In genomic region chr14:57122129-57122528, GRCh38 we compare ENCODE assay signal across 28 cellular contexts.
DNase-seq lines count a peak whose midpoint lies in the region; ATAC-seq and TF ChIP-seq lines count a peak whose summit lies in the region.
"Had no signal": no experiment of that assay in that cellular context is flagged by ENCODE, and none has a peak within 500 bp of the region (broad histone marks: within the 10 kb centered on the region; RNA-seq: fewer than 3 reads in every experiment).

No MANE protein-coding gene starts in this region.

- CTCF ChIA-PET in CD8-positive, alpha-beta memory T cell (lab: Charles Lee): no interaction called here

- no peaks in the 10 kb centered on the region for H3K27me3 ChIP-seq in CD8-positive, alpha-beta memory T cell (ENCODE audit: insufficient read depth, low read length, poor library complexity, severe bottlenecking)
- H3K27me3 ChIP-seq: BE2C, MG63, Peyer's patch had no signal

- H3K4me1 ChIP-seq in CD8-positive, alpha-beta memory T cell (ENCODE audit: insufficient read depth, low read length): no peaks in the 10 kb centered on the region
- H3K4me1 ChIP-seq: BE2C, Peyer's patch had no signal

- ATAC-seq in SK-N-SH treated with all-trans-retinoic acid at 6 μM for 48 hours (no peak), GM21717 (IDR thresholded peaks at IDR 0.05; ENCODE audit: unreplicated experiment) (no peak)

- no peaks in the 10 kb centered on the region for H3K4me1 Mint-ChIP-seq in CD8-positive, alpha-beta memory T cell
- H3K4me1 Mint-ChIP-seq: CD14-positive monocyte had no signal

- H3K36me3 Mint-ChIP-seq in CD8-positive, alpha-beta memory T cell: no peaks in the 10 kb centered on the region
- H3K36me3 Mint-ChIP-seq: CD14-positive monocyte had no signal

- POLR2A ChIA-PET in CD8-positive, alpha-beta memory T cell (lab: Charles Lee): no interaction called here

- DNase-seq in NCI-H146 (lab: John Stamatoyannopoulos, UW) (peak; percentile 35), NCI-H69 (lab: John Stamatoyannopoulos, UW) (peak; percentile 94)
- DNase-seq in CD8-positive, alpha-beta memory T cell: no peak
- no peak for DNase-seq in activated naive CD4-positive, alpha-beta T cell treated with Interleukin-2 at 50 U/mL for 16 hours
- no peak for DNase-seq in stimulated activated CD4-positive, alpha-beta T cell treated with anti-CD3 and anti-CD28 coated beads, Interleukin-4, amount 100 ng/mL, for 4 hours
- DNase-seq: 8988T, ACHN, BE2C, Calu3, DMS79 treated with DMSO at 0.1 percent for 48 hours, GF-D8, GM23248, HFFc6, KBM-7, MG63, NCI-H187 treated with DMSO at 0.1 percent for 48 hours, NCI-H226, NCI-H510A treated with DMSO at 0.1 percent for 48 hours, NCI-H82, OCI-M1, Peyer's patch, SW 1271 had no signal

- H3K27me3 Mint-ChIP-seq in CD8-positive, alpha-beta memory T cell: peaks cover 6 to 19% of the 10 kb centered on the region in 2 donors

- H3K4me3 Mint-ChIP-seq in CD8-positive, alpha-beta memory T cell: no peak overlapping the region
- H3K4me3 Mint-ChIP-seq: CD14-positive monocyte; HFFc6; T-helper 1 cell treated with Interleukin-12 subunit alpha and Interleukin-12 subunit beta and Interleukin-4 antibody, amounts not matched to agents 30 μg/mL and 1 μg/mL, for 36 hours had no signal

- H3K27ac Mint-ChIP-seq in CD8-positive, alpha-beta memory T cell: no peak overlapping the region
- H3K27ac Mint-ChIP-seq: CD14-positive monocyte; HFFc6; T-helper 1 cell treated with Interleukin-12 subunit alpha and Interleukin-12 subunit beta and Interleukin-4 antibody, amounts not matched to agents 30 μg/mL and 1 μg/mL, for 36 hours had no signal

- TF ChIP-seq CTCF in 22Rv1 (IDR thresholded peaks at IDR 0.05): no peak

- H3K36me3 ChIP-seq in CD8-positive, alpha-beta memory T cell (ENCODE audit: insufficient read depth, low read length): no peaks in the 10 kb centered on the region
- H3K36me3 ChIP-seq: BE2C, HAP-1, MG63, Peyer's patch had no signal

- peak overlapping the region; percentile 36 for H3K27ac ChIP-seq in 22Rv1
- no peak overlapping the region for H3K27ac ChIP-seq in CD8-positive, alpha-beta memory T cell (ENCODE audit: low read depth, low read length)
- H3K27ac ChIP-seq: GM23248, Peyer's patch had no signal

- no peaks in the 10 kb centered on the region for H3K9me3 ChIP-seq in CD8-positive, alpha-beta memory T cell (ENCODE audit: low read length)
- H3K9me3 ChIP-seq: BE2C, HAP-1, MG63, Peyer's patch had no signal

- peaks cover 0 to 2% (median 0%) of the 10 kb centered on the region in 5 donors for H3K9me3 Mint-ChIP-seq in CD8-positive, alpha-beta memory T cell
- H3K9me3 Mint-ChIP-seq: T-helper 1 cell treated with Interleukin-12 subunit alpha and Interleukin-12 subunit beta and Interleukin-4 antibody, amounts not matched to agents 30 μg/mL and 1 μg/mL, for 36 hours had no signal

- no peak overlapping the region for H3K4me3 ChIP-seq in CD8-positive, alpha-beta memory T cell (ENCODE audit: low read length)
- H3K4me3 ChIP-seq: GM23248, HAP-1, MG63, Peyer's patch had no signal

TF ChIP-seq in SK-N-SH treated with all-trans-retinoic acid at 6 μM for 48 hours, 23 proteins besides CTCF, POLR2A, EP300 and RAD21:
- TF ChIP-seq TCF4 (CRISPR knock-in tag; IDR thresholded peaks at IDR 0.05; ENCODE audit: borderline replicate concordance) (peak; percentile 69), CSDC2 (CRISPR knock-in tag; IDR thresholded peaks at IDR 0.05) (no peak), TSHZ2 (CRISPR knock-in tag; IDR thresholded peaks at IDR 0.05) (no peak), PPARA (CRISPR knock-in tag; IDR thresholded peaks at IDR 0.05; ENCODE audit: borderline replicate concordance) (no peak), ZC3H10 (CRISPR knock-in tag; IDR thresholded peaks at IDR 0.05) (no peak), ARNTL (CRISPR knock-in tag; IDR thresholded peaks at IDR 0.05; ENCODE audit: borderline replicate concordance, low read depth) (no peak), SNAI2 (CRISPR knock-in tag; IDR thresholded peaks at IDR 0.05) (no peak), ESRRG (CRISPR knock-in tag; IDR thresholded peaks at IDR 0.05) (no peak)

Comparison
In these comparisons a context has a peak if more than half of its experiments do, and no peak if none do; other contexts are left out.
1. DNase-seq: peak in NCI-H146 (single experiment) and NCI-H69 (single experiment); none in CD8-positive, alpha-beta memory T cell (0 of 5), activated naive CD4-positive, alpha-beta T cell treated with Interleukin-2 at 50 U/mL for 16 hours (single experiment) and stimulated activated CD4-positive, alpha-beta T cell treated with anti-CD3 and anti-CD28 coated beads, Interleukin-4, amount 100 ng/mL, for 4 hours (0 of 2).